ENCODE assay signal across 2 cellular contexts in genomic region chr12:99985129-99985570, GRCh38.
TF ChIP-seq lines count a peak whose summit lies in the region.

No MANE protein-coding gene starts in this region.

TF ChIP-seq in IMR-90, 13 proteins besides CTCF, POLR2A, EP300 and RAD21:
- no peak for TF ChIP-seq SMC3 (IDR thresholded peaks at IDR 0.05; ENCODE audit: low read depth, low read length)
- TF ChIP-seq RFX5 (IDR thresholded peaks at IDR 0.05; ENCODE audit: low read depth, low read length), result no peak
- no peak for TF ChIP-seq USF2 (IDR thresholded peaks at IDR 0.05; ENCODE audit: low read depth, low read length)
- TF ChIP-seq MXI1 (IDR thresholded peaks at IDR 0.05; ENCODE audit: borderline replicate concordance, low read depth, low read length), result no peak
- no peak for TF ChIP-seq NFE2L2 (IDR thresholded peaks at IDR 0.05; ENCODE audit: low read depth, low read length)
- TF ChIP-seq BHLHE40 (IDR thresholded peaks at IDR 0.05; ENCODE audit: low read depth, low read length), result no peak
- TF ChIP-seq CHD1 (IDR thresholded peaks at IDR 0.05; ENCODE audit: low read depth, low read length), result no peak
- TF ChIP-seq CEBPB (IDR thresholded peaks at IDR 0.05; ENCODE audit: low read depth, low read length), result no peak
- TF ChIP-seq MAFK (IDR thresholded peaks at IDR 0.05; ENCODE audit: low read depth, low read length), result no peak
- no peak for TF ChIP-seq ELK1 (IDR thresholded peaks at IDR 0.05; ENCODE audit: borderline replicate concordance, low read depth, low read length)
- TF ChIP-seq RCOR1 (IDR thresholded peaks at IDR 0.05; ENCODE audit: insufficient replicate concordance, low read length), result no peak
- TF ChIP-seq FOS (IDR thresholded peaks at IDR 0.05; ENCODE audit: low read depth, low read length), result no peak
- TF ChIP-seq MAZ (IDR thresholded peaks at IDR 0.05; ENCODE audit: borderline replicate concordance, low read depth, low read length), result no peak

TF ChIP-seq in HepG2, 621 proteins besides CTCF, POLR2A, EP300 and RAD21:
- no peak for TF ChIP-seq ZBTB7A (CRISPR knock-in tag; IDR thresholded peaks at IDR 0.05)
- TF ChIP-seq TCF7 (IDR thresholded peaks at IDR 0.05; ENCODE audit: low read depth), result no peak
- TF ChIP-seq CENPBD1 (CRISPR knock-in tag; IDR thresholded peaks at IDR 0.05; ENCODE audit: borderline replicate concordance, low read depth), result no peak
- TF ChIP-seq CBX5 (CRISPR knock-in tag; IDR thresholded peaks at IDR 0.05; ENCODE audit: borderline replicate concordance), result no peak
- TF ChIP-seq ZBTB8A (CRISPR knock-in tag; IDR thresholded peaks at IDR 0.05; ENCODE audit: borderline replicate concordance, low read depth), result no peak
- TF ChIP-seq ISL2 (CRISPR knock-in tag; IDR thresholded peaks at IDR 0.05), result no peak
- no peak for TF ChIP-seq PRPF4 (IDR thresholded peaks at IDR 0.05; ENCODE audit: low read depth, low read length, poor library complexity, severe bottlenecking)
- no peak for TF ChIP-seq REXO4 (CRISPR knock-in tag; IDR thresholded peaks at IDR 0.05; ENCODE audit: borderline replicate concordance)
- TF ChIP-seq ATF6 (CRISPR knock-in tag; conservative IDR thresholded peaks at IDR 0.05), result no peak
- TF ChIP-seq GLMP (CRISPR knock-in tag; IDR thresholded peaks at IDR 0.05; ENCODE audit: borderline replicate concordance), result no peak
- TF ChIP-seq YEATS2 (CRISPR knock-in tag; IDR thresholded peaks at IDR 0.05; ENCODE audit: borderline replicate concordance), result no peak
- TF ChIP-seq SIX4 (CRISPR knock-in tag; IDR thresholded peaks at IDR 0.05), result no peak
- no peak for TF ChIP-seq ZBTB34 (CRISPR knock-in tag; IDR thresholded peaks at IDR 0.05)
- no peak for TF ChIP-seq CHD4 (IDR thresholded peaks at IDR 0.05; ENCODE audit: borderline replicate concordance, low read length)
- TF ChIP-seq ZNF431 (CRISPR knock-in tag; IDR thresholded peaks at IDR 0.05; ENCODE audit: borderline replicate concordance, low read depth), result no peak
- TF ChIP-seq ELF4 (CRISPR knock-in tag; IDR thresholded peaks at IDR 0.05; ENCODE audit: borderline replicate concordance), result no peak
- no peak for TF ChIP-seq ZNF569 (CRISPR knock-in tag; IDR thresholded peaks at IDR 0.05; ENCODE audit: borderline replicate concordance)
TF ChIP-seq in HepG2: peak in this region for 0.
